Comparison of ENCODE assay signal across 1 cellular context in genomic region chr14:99245541-99246511, GRCh38.
TF ChIP-seq lines count a peak whose summit lies in the region.

No MANE protein-coding gene starts in this region.

TF ChIP-seq in HepG2, 621 proteins besides CTCF, POLR2A, EP300 and RAD21 (continued from another document):
- no peak for TF ChIP-seq ZNF44 (CRISPR knock-in tag; IDR thresholded peaks at IDR 0.05)
